8 cellular contexts compared by ENCODE assay signal in genomic region chr3:123027292-123028232, GRCh38. TPM values are rescaled to one million over a fixed set of nuclear protein-coding genes. Genes with fewer than 3 reads are reported as not detected.
DNase-seq lines count a peak whose midpoint lies in the region; ATAC-seq and TF ChIP-seq lines count a peak whose summit lies in the region.

A gene with protein sequence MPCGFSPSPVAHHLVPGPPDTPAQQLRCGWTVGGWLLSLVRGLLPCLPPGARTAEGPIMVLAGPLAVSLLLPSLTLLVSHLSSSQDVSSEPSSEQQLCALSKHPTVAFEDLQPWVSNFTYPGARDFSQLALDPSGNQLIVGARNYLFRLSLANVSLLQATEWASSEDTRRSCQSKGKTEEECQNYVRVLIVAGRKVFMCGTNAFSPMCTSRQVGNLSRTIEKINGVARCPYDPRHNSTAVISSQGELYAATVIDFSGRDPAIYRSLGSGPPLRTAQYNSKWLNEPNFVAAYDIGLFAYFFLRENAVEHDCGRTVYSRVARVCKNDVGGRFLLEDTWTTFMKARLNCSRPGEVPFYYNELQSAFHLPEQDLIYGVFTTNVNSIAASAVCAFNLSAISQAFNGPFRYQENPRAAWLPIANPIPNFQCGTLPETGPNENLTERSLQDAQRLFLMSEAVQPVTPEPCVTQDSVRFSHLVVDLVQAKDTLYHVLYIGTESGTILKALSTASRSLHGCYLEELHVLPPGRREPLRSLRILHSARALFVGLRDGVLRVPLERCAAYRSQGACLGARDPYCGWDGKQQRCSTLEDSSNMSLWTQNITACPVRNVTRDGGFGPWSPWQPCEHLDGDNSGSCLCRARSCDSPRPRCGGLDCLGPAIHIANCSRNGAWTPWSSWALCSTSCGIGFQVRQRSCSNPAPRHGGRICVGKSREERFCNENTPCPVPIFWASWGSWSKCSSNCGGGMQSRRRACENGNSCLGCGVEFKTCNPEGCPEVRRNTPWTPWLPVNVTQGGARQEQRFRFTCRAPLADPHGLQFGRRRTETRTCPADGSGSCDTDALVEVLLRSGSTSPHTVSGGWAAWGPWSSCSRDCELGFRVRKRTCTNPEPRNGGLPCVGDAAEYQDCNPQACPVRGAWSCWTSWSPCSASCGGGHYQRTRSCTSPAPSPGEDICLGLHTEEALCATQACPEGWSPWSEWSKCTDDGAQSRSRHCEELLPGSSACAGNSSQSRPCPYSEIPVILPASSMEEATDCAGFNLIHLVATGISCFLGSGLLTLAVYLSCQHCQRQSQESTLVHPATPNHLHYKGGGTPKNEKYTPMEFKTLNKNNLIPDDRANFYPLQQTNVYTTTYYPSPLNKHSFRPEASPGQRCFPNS (minus strand): TSS chr3:123027763. CDS start chr3:122961263, 66,500 bp downstream.

- no peak within 1 kb of the TSS for H3K27ac Mint-ChIP-seq in activated CD4-positive, alpha-beta memory T cell treated with anti-CD3 and anti-CD28 coated beads for 36 hours
- H3K27ac Mint-ChIP-seq in naive B cell = peak within 1 kb of the TSS in 3 of 6 donors; percentile 23 to 87 (median 77)

- peaks cover 23% of the 10 kb centered on the region for H3K4me1 ChIP-seq in vagina

- CTCF ChIA-PET in activated CD4-positive, alpha-beta memory T cell treated with anti-CD3 and anti-CD28 coated beads for 36 hours (lab: Charles Lee) = interaction anchor here (0.8 to 4.3 kb wide), 17 partner anchors 8 to 1480 kb away, joined by 3 to 28 read pairs (median 4); partner anchors contain the start of gene POLQ

- TF ChIP-seq POLR2A in vagina (IDR thresholded peaks at IDR 0.05) = no peak

- intact Hi-C loops in activated CD4-positive, alpha-beta memory T cell treated with anti-CD3 and anti-CD28 coated beads for 36 hours (cut with micrococcal nuclease) = loop anchor here (1.0 to 10.0 kb wide), 5 partner anchors 84 to 1480 kb away; partner anchors contain the start of genes FAM162A, MIX23 and POLQ
- intact Hi-C loops in vagina (cut with DNase I) = loop anchor here (5.0 kb wide), 1 partner anchor 85 kb away; no protein-coding TSS in a partner anchor

- no peaks in the 10 kb centered on the region for H3K9me3 ChIP-seq in vagina

- H3K4me3 Mint-ChIP-seq in activated CD4-positive, alpha-beta memory T cell treated with anti-CD3 and anti-CD28 coated beads for 36 hours = peak within 1 kb of the TSS; percentile 36
- H3K4me3 Mint-ChIP-seq in naive B cell = peak within 1 kb of the TSS; percentile 76 to 93 (median 91)

- POLR2A ChIA-PET in activated CD4-positive, alpha-beta memory T cell treated with anti-CD3 and anti-CD28 coated beads for 36 hours (lab: Charles Lee) = no interaction called here

- peak within 1 kb of the TSS; percentile 30 for H3K27ac ChIP-seq in vagina

- DNase-seq in DMS 273 (lab: John Stamatoyannopoulos, UW; ENCODE audit: unreplicated experiment) = peak; percentile 88
- peak; percentile 73 for DNase-seq in HuH-7.5 (ENCODE audit: low spot score)
- DNase-seq in activated CD4-positive, alpha-beta memory T cell treated with anti-CD3 and anti-CD28 coated beads for 36 hours = peak; percentile 24
- peak; percentile 27 for DNase-seq in naive B cell
- DNase-seq in vagina (ENCODE audit: extremely low spot score in 2 of 2) = no peak
- DNase-seq in COLO829 (ENCODE audit: low spot score) = no peak

- TF ChIP-seq CTCF in vagina (IDR thresholded peaks at IDR 0.05) = no peak

- no peaks in the 10 kb centered on the region for H3K9me3 Mint-ChIP-seq in activated CD4-positive, alpha-beta memory T cell treated with anti-CD3 and anti-CD28 coated beads for 36 hours
- no peaks in the 10 kb centered on the region for H3K9me3 Mint-ChIP-seq in naive B cell

- ATAC-seq in esophagus mucosa (peak; percentile 35), naive B cell (ENCODE audit: low read depth in 2 of 2) (peak; percentile 63 to 65), GM21528 (IDR thresholded peaks at IDR 0.05; ENCODE audit: low FRiP score, unreplicated experiment) (no peak)

- H3K4me3 ChIP-seq in vagina = peak within 1 kb of the TSS; percentile 42 to 60

- H3K27me3 Mint-ChIP-seq in activated CD4-positive, alpha-beta memory T cell treated with anti-CD3 and anti-CD28 coated beads for 36 hours = peaks cover 54% of the 10 kb centered on the region
- peaks cover 13 to 50% (median 31%) of the 10 kb centered on the region in 3 donors for H3K27me3 Mint-ChIP-seq in naive B cell

- no peaks in the 10 kb centered on the region for H3K27me3 ChIP-seq in vagina

- H3K4me1 Mint-ChIP-seq in activated CD4-positive, alpha-beta memory T cell treated with anti-CD3 and anti-CD28 coated beads for 36 hours (ENCODE audit: low read depth) = peaks cover 12% of the 10 kb centered on the region
- peaks cover 16 to 25% (median 16%) of the 10 kb centered on the region in 3 donors for H3K4me1 Mint-ChIP-seq in naive B cell

- H3K36me3 Mint-ChIP-seq in activated CD4-positive, alpha-beta memory T cell treated with anti-CD3 and anti-CD28 coated beads for 36 hours = no peaks in the 10 kb centered on the region
- H3K36me3 Mint-ChIP-seq in naive B cell = peaks cover 0 to 7% of the 10 kb centered on the region in 2 donors

- no peaks in the 10 kb centered on the region for H3K36me3 ChIP-seq in vagina

RNA-seq across cellular contexts. Expression of the gene that starts here (rescaled TPM):
- total RNA-seq in activated CD4-positive, alpha-beta memory T cell treated with anti-CD3 and anti-CD28 coated beads for 36 hours = not detected
- total RNA-seq in esophagus mucosa = not detected
- not detected for polyA plus RNA-seq in naive B cell (ENCODE audit: low read depth in 6 of 6)
- total RNA-seq in vagina = 0.25 TPM

Comparison
In these comparisons a context has a peak if more than half of its experiments do, and no peak if none do; other contexts are left out.
1. Peak in DNase-seq in activated CD4-positive, alpha-beta memory T cell treated with anti-CD3 and anti-CD28 coated beads for 36 hours; RNA of the gene not detected or under 1 TPM.
2. Peak in ATAC-seq in esophagus mucosa; RNA of the gene not detected or under 1 TPM.
3. Peak in DNase-seq and ATAC-seq in naive B cell; RNA of the gene not detected or under 1 TPM.
4. DNase-seq: peak in DMS 273 (single experiment) and HuH-7.5 (single experiment); none in vagina (0 of 2) and COLO829 (single experiment).